23 cellular contexts compared by ENCODE assay signal in genomic region chr15:51876169-51876568, GRCh38. TPM values are rescaled to one million over a fixed set of nuclear protein-coding genes. Genes with fewer than 3 reads are reported as not detected.
A peak's percentile ranks its signal among the peaks of the same experiment; 100 is the strongest.
DNase-seq lines count a peak whose midpoint lies in the region; ATAC-seq, FAIRE-seq and TF ChIP-seq lines count a peak whose summit lies in the region.
"Had no signal": no experiment of that assay in that cellular context is flagged by ENCODE, and none has a peak within 500 bp of the region (broad histone marks: within the 10 kb centered on the region; RNA-seq: fewer than 3 reads in every experiment).

No MANE protein-coding gene starts in this region.

- no peak overlapping the region for H3K4me3 ChIP-seq in astrocyte (ENCODE audit: insufficient read depth, low read depth, low read length)
- no peak overlapping the region for H3K4me3 ChIP-seq in left lung
- no peak overlapping the region for H3K4me3 ChIP-seq in tibial artery
- no peak overlapping the region for H3K4me3 ChIP-seq in coronary artery
- H3K4me3 ChIP-seq in CD4-positive, alpha-beta memory T cell (ENCODE audit: low read length in 2 of 2): no peak overlapping the region
- H3K4me3 ChIP-seq: heart right ventricle had no signal

- intact Hi-C loops in left lung (cut with DNase I) (no loop called here), tibial artery (cut with DNase I; ENCODE audit: low total_unique reads) (no loop called here)
- intact Hi-C loops in CD4-positive, alpha-beta memory T cell (cut with micrococcal nuclease): loop anchor here (5.0 kb wide), 1 partner anchor 44 kb away; no protein-coding TSS in a partner anchor

- no peak overlapping the region for H3K4me2 ChIP-seq in astrocyte (ENCODE audit: low read length)

- H3K27ac ChIP-seq in astrocyte (ENCODE audit: low read depth, low read length) (peak overlapping the region; percentile 99), left lung (peak overlapping the region; percentile 60 to 75), tibial artery (peak overlapping the region; percentile 65 to 67), coronary artery (no peak overlapping the region)
- H3K27ac ChIP-seq in CD4-positive, alpha-beta memory T cell (ENCODE audit: low read depth, low read length): no peak overlapping the region

- peak overlapping the region; percentile 31 for H3K9ac ChIP-seq in astrocyte (ENCODE audit: low read length)

- no peak overlapping the region for H2AFZ ChIP-seq in astrocyte (ENCODE audit: low read depth, low read length)

- no peaks in the 10 kb centered on the region for H3K9me3 ChIP-seq in astrocyte (ENCODE audit: insufficient read depth, low read depth, low read length)
- no peaks in the 10 kb centered on the region for H3K9me3 ChIP-seq in left lung
- H3K9me3 ChIP-seq in tibial artery: no peaks in the 10 kb centered on the region
- no peaks in the 10 kb centered on the region for H3K9me3 ChIP-seq in CD4-positive, alpha-beta memory T cell (ENCODE audit: control insufficient read depth in 1 of 2, low read length in 2 of 2)
- H3K9me3 ChIP-seq: heart right ventricle had no signal

- H3K36me3 Mint-ChIP-seq in HFFc6 (ENCODE audit: low read depth) (peaks cover 29% of the 10 kb centered on the region), astrocyte (ENCODE audit: low read depth, unreplicated experiment) (peaks cover 17% of the 10 kb centered on the region)
- peaks cover 4 to 69% (median 16%) of the 10 kb centered on the region in 3 donors for H3K36me3 Mint-ChIP-seq in naive thymus-derived CD8-positive, alpha-beta T cell
- H3K36me3 Mint-ChIP-seq in CD4-positive, alpha-beta memory T cell: peaks cover 27 to 58% of the 10 kb centered on the region in 2 donors

- H3K4me1 ChIP-seq in astrocyte (ENCODE audit: insufficient read depth, low read length) (peaks cover 35% of the 10 kb centered on the region), left lung (peaks cover 19 to 33% of the 10 kb centered on the region in 2 donors), tibial artery (peaks cover 0 to 40% (median 19%) of the 10 kb centered on the region in 4 donors)
- peaks cover 16% of the 10 kb centered on the region for H3K4me1 ChIP-seq in CD4-positive, alpha-beta memory T cell (ENCODE audit: insufficient read depth, low read length)

- POLR2A ChIA-PET in naive thymus-derived CD8-positive, alpha-beta T cell (lab: Charles Lee): no interaction called here
- POLR2A ChIA-PET in CD4-positive, alpha-beta memory T cell (lab: Charles Lee; ENCODE audit: partially characterized antibody): no interaction called here

- DNase-seq in HFFc6 (no peak), astrocyte (ENCODE audit: low read depth) (no peak), left lung (no peak), tibial artery (no peak), coronary artery (ENCODE audit: low spot score) (no peak), kidney glomerular epithelial cell (lab: John Stamatoyannopoulos, UW) (no peak)
- DNase-seq in naive thymus-derived CD8-positive, alpha-beta T cell: no peak
- DNase-seq in CD4-positive, alpha-beta memory T cell: no peak
- DNase-seq: activated CD4-positive, alpha-beta T cell treated with anti-CD3 and anti-CD28 coated beads, Interleukin-2, amount 10 ng/mL, durations not matched to agents 7 days and 5 days; activated CD8-positive, alpha-beta memory T cell treated with anti-CD3 and anti-CD28 coated beads, Interleukin-2, amount 50 U/mL, for 48 hours; activated naive CD4-positive, alpha-beta T cell; amygdala; effector memory CD4-positive, alpha-beta T cell; GOT3; heart right ventricle; NCI-H1417; NCI-H524 treated with DMSO at 0.1 percent for 48 hours; Right ventricle myocardium superior; small intestine; stimulated activated CD4-positive, alpha-beta T cell treated with anti-CD3 and anti-CD28 coated beads, Interleukin-4, amount 100 ng/mL, for 24 hours had no signal

- no peaks in the 10 kb centered on the region for H3K9me3 Mint-ChIP-seq in HFFc6
- H3K9me3 Mint-ChIP-seq in astrocyte (ENCODE audit: unreplicated experiment): no peaks in the 10 kb centered on the region
- no peaks in the 10 kb centered on the region for H3K9me3 Mint-ChIP-seq in naive thymus-derived CD8-positive, alpha-beta T cell
- peaks cover 0 to 1% (median 0%) of the 10 kb centered on the region in 8 donors for H3K9me3 Mint-ChIP-seq in CD4-positive, alpha-beta memory T cell
- H3K9me3 Mint-ChIP-seq: activated CD4-positive, alpha-beta T cell treated with anti-CD3 and anti-CD28 coated beads, Interleukin-2, amount 10 ng/mL, durations not matched to agents 7 days and 5 days had no signal

- H3K27me3 Mint-ChIP-seq in HFFc6 (ENCODE audit: insufficient read depth) (no peaks in the 10 kb centered on the region; the same call in 1 of the 2 replicates), astrocyte (ENCODE audit: low read depth, unreplicated experiment) (no peaks in the 10 kb centered on the region)
- H3K27me3 Mint-ChIP-seq in naive thymus-derived CD8-positive, alpha-beta T cell: no peaks in the 10 kb centered on the region
- H3K27me3 Mint-ChIP-seq in CD4-positive, alpha-beta memory T cell: no peaks in the 10 kb centered on the region
- H3K27me3 Mint-ChIP-seq: activated CD4-positive, alpha-beta T cell treated with anti-CD3 and anti-CD28 coated beads, Interleukin-2, amount 10 ng/mL, durations not matched to agents 7 days and 5 days; progenitor cell of endocrine pancreas had no signal

- ATAC-seq in left lung: peak; percentile 47
- ATAC-seq in naive thymus-derived CD8-positive, alpha-beta T cell: no peak
- ATAC-seq: heart right ventricle had no signal

- CTCF ChIA-PET in CD4-positive, alpha-beta memory T cell (lab: Charles Lee; ENCODE audit: partially characterized antibody): interaction anchor here (0.8 kb wide), 1 partner anchor 52 kb away, joined by 5 read pairs; no protein-coding TSS in a partner anchor

- no peak for FAIRE-seq in astrocyte (lab: Jason Lieb, UNC)
- FAIRE-seq: GM18507, HTR-8/SVneo, small intestine had no signal

- H3K79me2 ChIP-seq in astrocyte (ENCODE audit: insufficient read depth, low read length): peaks cover 42% of the 10 kb centered on the region

- H3K36me3 ChIP-seq in astrocyte (ENCODE audit: insufficient read depth, low read length): peaks cover 5% of the 10 kb centered on the region
- H3K36me3 ChIP-seq in left lung: peaks cover 0 to 23% of the 10 kb centered on the region in 2 donors
- H3K36me3 ChIP-seq in tibial artery: peaks cover 8 to 13% (median 13%) of the 10 kb centered on the region in 3 donors
- H3K36me3 ChIP-seq in CD4-positive, alpha-beta memory T cell (ENCODE audit: insufficient read depth, low read length): peaks cover 7% of the 10 kb centered on the region

- H3K27ac Mint-ChIP-seq in HFFc6: peak overlapping the region; percentile 99
- peak overlapping the region; percentile 62 for H3K27ac Mint-ChIP-seq in astrocyte (ENCODE audit: unreplicated experiment)
- H3K27ac Mint-ChIP-seq in naive thymus-derived CD8-positive, alpha-beta T cell: no peak overlapping the region
- H3K27ac Mint-ChIP-seq in CD4-positive, alpha-beta memory T cell: peak overlapping the region in 2 of 7 donors; percentile 44 to 64
- H3K27ac Mint-ChIP-seq: activated CD4-positive, alpha-beta T cell treated with anti-CD3 and anti-CD28 coated beads, Interleukin-2, amount 10 ng/mL, durations not matched to agents 7 days and 5 days; progenitor cell of endocrine pancreas had no signal

- H3K27me3 ChIP-seq in astrocyte (ENCODE audit: insufficient read depth, low read length): no peaks in the 10 kb centered on the region
- no peaks in the 10 kb centered on the region for H3K27me3 ChIP-seq in left lung
- no peaks in the 10 kb centered on the region for H3K27me3 ChIP-seq in tibial artery
- H3K27me3 ChIP-seq in CD4-positive, alpha-beta memory T cell (ENCODE audit: insufficient read depth, low read length): no peaks in the 10 kb centered on the region
- H3K27me3 ChIP-seq: heart right ventricle had no signal

- H3K4me3 Mint-ChIP-seq in HFFc6: peak overlapping the region; percentile 37; the same call in 1 of the 2 replicates
- no peak overlapping the region for H3K4me3 Mint-ChIP-seq in astrocyte (ENCODE audit: unreplicated experiment)
- no peak overlapping the region for H3K4me3 Mint-ChIP-seq in naive thymus-derived CD8-positive, alpha-beta T cell
- H3K4me3 Mint-ChIP-seq in CD4-positive, alpha-beta memory T cell: no peak overlapping the region
- H3K4me3 Mint-ChIP-seq: activated CD4-positive, alpha-beta T cell treated with anti-CD3 and anti-CD28 coated beads, Interleukin-2, amount 10 ng/mL, durations not matched to agents 7 days and 5 days had no signal

- TF ChIP-seq CTCF in HFFc6 (IDR thresholded peaks at IDR 0.05) (no peak), astrocyte (IDR thresholded peaks at IDR 0.05; ENCODE audit: insufficient read depth, low read depth, low read length) (no peak), left lung (IDR thresholded peaks at IDR 0.05) (no peak), tibial artery (IDR thresholded peaks at IDR 0.05) (no peak), coronary artery (IDR thresholded peaks at IDR 0.05) (no peak)

- H4K20me1 ChIP-seq in astrocyte (ENCODE audit: insufficient read depth, low read length): peaks cover 4% of the 10 kb centered on the region

- H3K4me1 Mint-ChIP-seq in HFFc6 (ENCODE audit: low read depth) (peaks cover 75% of the 10 kb centered on the region), astrocyte (ENCODE audit: low read depth, unreplicated experiment) (peaks cover 22% of the 10 kb centered on the region)
- peaks cover 18 to 21% (median 19%) of the 10 kb centered on the region in 4 donors for H3K4me1 Mint-ChIP-seq in naive thymus-derived CD8-positive, alpha-beta T cell
- peaks cover 19 to 43% (median 26%) of the 10 kb centered on the region in 4 donors for H3K4me1 Mint-ChIP-seq in CD4-positive, alpha-beta memory T cell
- H3K4me1 Mint-ChIP-seq: activated CD4-positive, alpha-beta T cell treated with anti-CD3 and anti-CD28 coated beads, Interleukin-2, amount 10 ng/mL, durations not matched to agents 7 days and 5 days had no signal

RNA-seq across cellular contexts. Expression of gene TMOD3, which starts 46.7 kb away (rescaled TPM):
- 10 to 100 TPM; 56.4 to 68.8 (median 59.9) TPM for total RNA-seq in HFFc6 (2021; fragmentation: NEBNext Ultra II Directional; extraction: Animal tissue kit (Norgen Biotek cat#: 25700))
- 65.2 TPM in 2 replicates for total RNA-seq in astrocyte
- 10 to 100 TPM; 86.3 to 90.8 TPM for total RNA-seq in left lung
- 10 to 100 TPM; 52.5 to 56.7 TPM for total RNA-seq in naive thymus-derived CD8-positive, alpha-beta T cell
- 10 to 100 TPM; 27.6 to 32.6 (median 28.0) TPM for polyA plus RNA-seq in naive thymus-derived CD8-positive, alpha-beta T cell
- 10 to 100 TPM; 53.6 to 59.3 TPM for total RNA-seq in CD4-positive, alpha-beta memory T cell
- 10 to 100 TPM; 37.8 to 39.2 TPM for polyA plus RNA-seq in CD4-positive, alpha-beta memory T cell

Comparison
In these comparisons a context has a peak if more than half of its experiments do, and no peak if none do; other contexts are left out.
1. H3K27ac Mint-ChIP-seq: peak in HFFc6 (single experiment) and astrocyte (single experiment); none in naive thymus-derived CD8-positive, alpha-beta T cell (0 of 10).
2. H3K27ac ChIP-seq: peak in astrocyte (single experiment), left lung (2 of 2) and tibial artery (2 of 2); none in coronary artery (0 of 2) and CD4-positive, alpha-beta memory T cell (single experiment).